In the genomic region with DNA sequence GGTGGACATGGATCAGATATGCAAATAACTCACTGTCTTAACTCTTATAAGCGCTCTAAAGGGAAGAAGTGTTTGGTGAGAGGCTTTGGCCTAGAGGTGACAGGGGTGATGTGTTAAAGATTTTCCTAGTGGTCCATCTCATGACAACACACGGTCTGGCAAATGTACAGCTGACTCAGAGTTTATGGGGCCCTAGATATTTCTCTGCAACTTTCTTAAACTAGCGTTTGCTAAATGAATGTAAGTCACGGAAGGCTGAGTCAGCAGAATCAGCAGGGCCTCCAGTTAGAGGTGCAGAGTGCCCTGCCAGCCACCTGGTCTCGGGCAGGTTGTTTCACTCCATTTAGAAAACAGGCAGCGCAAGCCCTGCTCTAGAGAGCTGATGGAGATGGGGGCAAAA, we compare ENCODE assay signal across 12 cellular contexts. TPM values are rescaled to one million over a fixed set of nuclear protein-coding genes. Genes with fewer than 3 reads are reported as not detected.
DNase-seq lines count a peak whose midpoint lies in the region; ATAC-seq and TF ChIP-seq lines count a peak whose summit lies in the region.
"Had no signal": no experiment of that assay in that cellular context is flagged by ENCODE, and none has a peak within 500 bp of the region (broad histone marks: within the 10 kb centered on the region; RNA-seq: fewer than 3 reads in every experiment).

No MANE protein-coding gene starts in this region.

- no peak overlapping the region for H3K4me3 Mint-ChIP-seq in activated CD4-positive, alpha-beta memory T cell treated with anti-CD3 and anti-CD28 coated beads, Interleukin-2, amount 10 ng/mL, durations not matched to agents 7 days and 5 days
- H3K4me3 Mint-ChIP-seq: CD8-positive, alpha-beta T cell; nephron progenitor cell had no signal

- peaks cover 42% of the 10 kb centered on the region for H3K4me1 ChIP-seq in DND-41 (ENCODE audit: insufficient read depth, low read length)

- ATAC-seq in DND-41 (ENCODE audit: insufficient read depth, low read depth) = no peak
- ATAC-seq in GM21447 (IDR thresholded peaks at IDR 0.05; ENCODE audit: unreplicated experiment) = no peak
- no peak for ATAC-seq in GM21529 (IDR thresholded peaks at IDR 0.05; ENCODE audit: unreplicated experiment)
- ATAC-seq: CD8-positive, alpha-beta T cell; sciatic nerve had no signal

- H3K27ac ChIP-seq in DND-41 (ENCODE audit: low read length) = peak overlapping the region; percentile 53
- H3K27ac ChIP-seq: left ventricle myocardium inferior had no signal

- peaks cover 60% of the 10 kb centered on the region for H3K36me3 ChIP-seq in DND-41 (ENCODE audit: insufficient read depth, low read length)

- no peaks in the 10 kb centered on the region for H3K27me3 Mint-ChIP-seq in activated CD4-positive, alpha-beta memory T cell treated with anti-CD3 and anti-CD28 coated beads, Interleukin-2, amount 10 ng/mL, durations not matched to agents 7 days and 5 days

- H3K4me3 ChIP-seq in DND-41 (ENCODE audit: low read depth in 1 of 2, low read length in 2 of 2) = no peak overlapping the region
- H3K4me3 ChIP-seq in foreskin fibroblast (ENCODE audit: low read depth in 1 of 2, low read length in 2 of 2) = no peak overlapping the region
- H3K4me3 ChIP-seq: left ventricle myocardium inferior had no signal

- no peaks in the 10 kb centered on the region for H4K20me1 ChIP-seq in DND-41 (ENCODE audit: insufficient read depth, low read length)

- TF ChIP-seq CTCF in DND-41 (IDR thresholded peaks at IDR 0.05; ENCODE audit: borderline replicate concordance, extremely low read depth, low read length, poor library complexity, severe bottlenecking) = no peak
- TF ChIP-seq CTCF in foreskin fibroblast (IDR thresholded peaks at IDR 0.05; ENCODE audit: low read depth, low read length) = no peak

- no peaks in the 10 kb centered on the region for H3K9me3 ChIP-seq in DND-41 (ENCODE audit: insufficient read depth, low read length, severe bottlenecking)
- H3K9me3 ChIP-seq: left ventricle myocardium inferior, SK-N-SH had no signal

- no peak overlapping the region for H2AFZ ChIP-seq in DND-41 (ENCODE audit: low read depth, low read length)

- no peak overlapping the region for H3K9ac ChIP-seq in DND-41 (ENCODE audit: low read depth, low read length)
- H3K9ac ChIP-seq: SK-N-SH had no signal

- peaks cover 89% of the 10 kb centered on the region for H3K4me1 Mint-ChIP-seq in activated CD4-positive, alpha-beta memory T cell treated with anti-CD3 and anti-CD28 coated beads, Interleukin-2, amount 10 ng/mL, durations not matched to agents 7 days and 5 days

- H3K9me3 Mint-ChIP-seq in activated CD4-positive, alpha-beta memory T cell treated with anti-CD3 and anti-CD28 coated beads, Interleukin-2, amount 10 ng/mL, durations not matched to agents 7 days and 5 days = no peaks in the 10 kb centered on the region
- H3K9me3 Mint-ChIP-seq: CD8-positive, alpha-beta T cell; nephron progenitor cell had no signal

- peaks cover 11% of the 10 kb centered on the region for H3K79me2 ChIP-seq in DND-41 (ENCODE audit: insufficient read depth, low read length)

- H3K4me2 ChIP-seq in DND-41 (ENCODE audit: insufficient read depth, low read length) = no peak overlapping the region
- H3K4me2 ChIP-seq: SK-N-SH had no signal

- POLR2A ChIA-PET in activated CD4-positive, alpha-beta memory T cell treated with anti-CD3 and anti-CD28 coated beads, Interleukin-2, amount 10 ng/mL, durations not matched to agents 7 days and 5 days (lab: Charles Lee) = interaction anchor here (0.7 to 4.6 kb wide), 9 partner anchors 12 to 370 kb away, joined by 3 to 67 read pairs (median 7); partner anchors contain the start of gene SOCS1

- H3K36me3 Mint-ChIP-seq in activated CD4-positive, alpha-beta memory T cell treated with anti-CD3 and anti-CD28 coated beads, Interleukin-2, amount 10 ng/mL, durations not matched to agents 7 days and 5 days (ENCODE audit: low read depth) = peaks cover 51% of the 10 kb centered on the region

- H3K27me3 ChIP-seq in DND-41 (ENCODE audit: insufficient read depth, low read length, poor library complexity) = no peaks in the 10 kb centered on the region

- no peak for DNase-seq in DND-41
- DNase-seq in GOT3 (lab: John Stamatoyannopoulos, UW) = peak; percentile 19
- DNase-seq in activated CD4-positive, alpha-beta memory T cell treated with anti-CD3 and anti-CD28 coated beads, Interleukin-2, amount 10 ng/mL, durations not matched to agents 7 days and 5 days = no peak
- peak; percentile 70 to 83 for DNase-seq in foreskin fibroblast
- DNase-seq in nucleus accumbens (lab: John Stamatoyannopoulos, UW) = no peak
- DNase-seq: CD8-positive, alpha-beta T cell; left ventricle myocardium inferior; nephron progenitor cell; SK-N-SH had no signal

- peak overlapping the region; percentile 87 for H3K27ac Mint-ChIP-seq in activated CD4-positive, alpha-beta memory T cell treated with anti-CD3 and anti-CD28 coated beads, Interleukin-2, amount 10 ng/mL, durations not matched to agents 7 days and 5 days
- H3K27ac Mint-ChIP-seq: CD8-positive, alpha-beta T cell; nephron progenitor cell had no signal

- CTCF ChIA-PET in activated CD4-positive, alpha-beta memory T cell treated with anti-CD3 and anti-CD28 coated beads, Interleukin-2, amount 10 ng/mL, durations not matched to agents 7 days and 5 days (lab: Charles Lee) = interaction anchor here (0.9 to 3.8 kb wide), 10 partner anchors 9 to 387 kb away, joined by 3 to 50 read pairs (median 4); partner anchors contain the start of gene SOCS1

RNA-seq across cellular contexts. Expression of gene CLEC16A, which starts 40.1 kb away (rescaled TPM):
- 10 to 100 TPM; 30.3 to 32.4 TPM for total RNA-seq in activated CD4-positive, alpha-beta memory T cell treated with anti-CD3 and anti-CD28 coated beads, Interleukin-2, amount 10 ng/mL, durations not matched to agents 7 days and 5 days

RNA-seq across cellular contexts. Expression of gene DEXI, which starts 42.2 kb away (rescaled TPM):
- total RNA-seq in activated CD4-positive, alpha-beta memory T cell treated with anti-CD3 and anti-CD28 coated beads, Interleukin-2, amount 10 ng/mL, durations not matched to agents 7 days and 5 days = 10 to 100 TPM; 24.2 to 24.7 TPM

Comparison
In these comparisons a context has a peak if more than half of its experiments do, and no peak if none do; other contexts are left out.
1. DNase-seq: peak in GOT3 (single experiment) and foreskin fibroblast (2 of 2); none in DND-41 (single experiment), activated CD4-positive, alpha-beta memory T cell treated with anti-CD3 and anti-CD28 coated beads, Interleukin-2, amount 10 ng/mL, durations not matched to agents 7 days and 5 days (single experiment) and nucleus accumbens (0 of 56).